Comparison of ENCODE assay signal across 9 cellular contexts in genomic region chr7:72072901-72073300, GRCh38.
"Had no signal": no experiment of that assay in that cellular context is flagged by ENCODE, and none has a peak within 500 bp of the region (broad histone marks: within the 10 kb centered on the region; RNA-seq: fewer than 3 reads in every experiment).

No MANE protein-coding gene starts in this region.

- H3K36me3 ChIP-seq: HAP-1 had no signal

- H3K4me1 ChIP-seq: HAP-1 had no signal

- H3K4me3 Mint-ChIP-seq: HFFc6 had no signal

- ATAC-seq: HCT116, K562 had no signal

- H3K9me3 ChIP-seq: HAP-1 had no signal

- H3K27ac Mint-ChIP-seq: HFFc6 had no signal

- H3K27ac ChIP-seq: GM23248, KMS-11 had no signal

- H3K4me3 ChIP-seq: GM23248, HAP-1, K562 had no signal

- DNase-seq: GM23248, GOT3, H7, HFFc6, IMR-90 had no signal
